In the genomic region with DNA sequence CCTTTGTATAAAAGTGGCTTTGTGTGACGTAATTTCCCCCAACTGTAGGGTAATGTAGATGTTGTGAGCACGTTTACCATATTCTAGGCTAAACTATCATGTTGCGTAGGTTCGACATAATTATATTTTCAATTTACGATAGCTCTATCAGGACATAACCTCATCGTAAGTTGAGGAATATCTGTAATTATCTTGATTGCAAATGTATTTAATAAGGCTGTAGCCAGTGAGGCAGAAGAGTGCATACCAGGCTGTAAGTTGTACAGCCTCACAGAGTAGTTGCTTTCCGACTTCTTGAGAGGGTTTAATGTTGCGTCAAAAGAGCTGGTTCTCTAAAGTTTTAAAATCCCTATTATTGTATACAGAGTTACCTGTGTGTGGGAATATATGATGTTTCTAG, we compare ENCODE assay signal across 6 cellular contexts.
"Had no signal": no experiment of that assay in that cellular context is flagged by ENCODE, and none has a peak within 500 bp of the region (broad histone marks: within the 10 kb centered on the region; RNA-seq: fewer than 3 reads in every experiment).

No MANE protein-coding gene starts in this region.

- H3K27ac ChIP-seq: HL-60, KMS-11 had no signal

- FAIRE-seq: HTR-8/SVneo had no signal

- H3K4me2 ChIP-seq: KMS-11 had no signal

- DNase-seq: IMR-90, KBM-7, KG1 had no signal

- H3K9ac ChIP-seq: KMS-11 had no signal
